ENCODE assay signal across 26 cellular contexts in the genomic region with DNA sequence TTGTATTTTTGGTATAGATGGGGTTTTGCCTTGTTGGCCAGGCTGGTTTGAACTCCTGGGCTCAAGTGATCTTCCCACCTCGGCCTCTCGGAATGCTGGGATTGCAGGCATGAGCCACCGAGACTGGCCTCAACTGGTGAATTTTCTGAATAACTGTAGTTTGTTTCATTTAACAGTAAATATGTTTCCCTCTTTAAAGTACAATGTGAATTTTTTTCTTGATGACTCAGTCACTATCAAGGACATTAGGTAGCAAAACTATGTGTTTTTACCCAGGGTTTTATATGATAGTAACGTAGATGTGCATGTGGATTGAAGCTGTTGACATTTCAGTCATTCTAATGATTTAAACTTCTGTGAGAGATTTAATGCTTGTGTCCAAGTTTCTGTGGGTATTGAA.
"Had no signal": no experiment of that assay in that cellular context is flagged by ENCODE, and none has a peak within 500 bp of the region (broad histone marks: within the 10 kb centered on the region; RNA-seq: fewer than 3 reads in every experiment).

No MANE protein-coding gene starts in this region.

- H3K27me3 ChIP-seq: brain microvascular endothelial cell, colonic mucosa, dorsolateral prefrontal cortex, foreskin keratinocyte, left lung, sigmoid colon, vagina had no signal

- DNase-seq: activated B cell treated with CpG ODN at 0.5 μM for 24 hours; activated CD4-positive, alpha-beta T cell treated with anti-CD3 and anti-CD28 coated beads for 36 hours; activated CD4-positive, alpha-beta T cell treated with anti-CD3 and anti-CD28 coated beads, Interleukin-2, amount 50 U/mL, for 4 hours; activated effector memory CD4-positive, alpha-beta T cell treated with anti-CD3 and anti-CD28 coated beads, Interleukin-2, amount 50 U/mL, for 16 hours; activated naive CD4-positive, alpha-beta T cell treated with anti-CD3 and anti-CD28 coated beads, Interleukin-2, amount 10 ng/mL, durations not matched to agents 7 days and 5 days; anterior cingulate cortex; brain microvascular endothelial cell; central memory CD4-positive, alpha-beta T cell; colonic mucosa; dorsolateral prefrontal cortex; foreskin keratinocyte; immature natural killer cell; kidney glomerular epithelial cell; left lung; naive B cell; sigmoid colon; stimulated activated CD4-positive, alpha-beta T cell treated with anti-CD3 and anti-CD28 coated beads, Interleukin-2, amount 100 ng/mL, for 48 hours; stimulated activated CD8-positive, alpha-beta memory T cell treated with anti-CD3 and anti-CD28 coated beads, Interleukin-4, amount 100 ng/mL, for 48 hours; stimulated activated naive B cell treated with anti-CD40 and anti-IgM and Interleukin-4, amounts not matched to agents 10 μg/mL and 1 μg/mL and 100 μg/mL, for 72 hours; T-helper 1 cell; T1000 had no signal

- H3K4me3 Mint-ChIP-seq: activated B cell treated with CpG ODN at 0.5 μM for 24 hours; activated CD4-positive, alpha-beta T cell treated with anti-CD3 and anti-CD28 coated beads for 36 hours; activated naive CD4-positive, alpha-beta T cell treated with anti-CD3 and anti-CD28 coated beads, Interleukin-2, amount 10 ng/mL, durations not matched to agents 7 days and 5 days; immature natural killer cell; naive B cell; neural crest cell; stimulated activated naive B cell treated with anti-CD40 and anti-IgM and Interleukin-4, amounts not matched to agents 10 μg/mL and 1 μg/mL and 100 μg/mL, for 72 hours; type B pancreatic cell had no signal

- H3K27me3 Mint-ChIP-seq: activated B cell treated with CpG ODN at 0.5 μM for 24 hours; activated CD4-positive, alpha-beta T cell treated with anti-CD3 and anti-CD28 coated beads for 36 hours; activated naive CD4-positive, alpha-beta T cell treated with anti-CD3 and anti-CD28 coated beads, Interleukin-2, amount 10 ng/mL, durations not matched to agents 7 days and 5 days; naive B cell; stimulated activated naive B cell treated with anti-CD40 and anti-IgM and Interleukin-4, amounts not matched to agents 10 μg/mL and 1 μg/mL and 100 μg/mL, for 72 hours; type B pancreatic cell had no signal

- H3K9me3 ChIP-seq: colonic mucosa, left lung, sigmoid colon, vagina had no signal

- H3K4me3 ChIP-seq: colonic mucosa, dorsolateral prefrontal cortex, left lung, lung, sigmoid colon, vagina had no signal

- H3K4me1 Mint-ChIP-seq: activated CD4-positive, alpha-beta T cell treated with anti-CD3 and anti-CD28 coated beads for 36 hours; activated naive CD4-positive, alpha-beta T cell treated with anti-CD3 and anti-CD28 coated beads, Interleukin-2, amount 10 ng/mL, durations not matched to agents 7 days and 5 days; immature natural killer cell; neural crest cell had no signal

- H3K4me1 ChIP-seq: colonic mucosa, foreskin keratinocyte, sigmoid colon, vagina had no signal

- ATAC-seq: activated CD4-positive, alpha-beta T cell treated with anti-CD3 and anti-CD28 coated beads for 36 hours; foreskin keratinocyte; stimulated activated naive B cell treated with anti-CD40 and anti-IgM and Interleukin-4, amounts not matched to agents 10 μg/mL and 1 μg/mL and 100 μg/mL, for 72 hours had no signal

- H3K9me3 Mint-ChIP-seq: activated B cell treated with CpG ODN at 0.5 μM for 24 hours; activated naive CD4-positive, alpha-beta T cell treated with anti-CD3 and anti-CD28 coated beads, Interleukin-2, amount 10 ng/mL, durations not matched to agents 7 days and 5 days; immature natural killer cell; naive B cell; neural crest cell; stimulated activated naive B cell treated with anti-CD40 and anti-IgM and Interleukin-4, amounts not matched to agents 10 μg/mL and 1 μg/mL and 100 μg/mL, for 72 hours; type B pancreatic cell had no signal

- H3K27ac Mint-ChIP-seq: activated B cell treated with CpG ODN at 0.5 μM for 24 hours; activated CD4-positive, alpha-beta T cell treated with anti-CD3 and anti-CD28 coated beads for 36 hours; activated naive CD4-positive, alpha-beta T cell treated with anti-CD3 and anti-CD28 coated beads, Interleukin-2, amount 10 ng/mL, durations not matched to agents 7 days and 5 days; immature natural killer cell; stimulated activated naive B cell treated with anti-CD40 and anti-IgM and Interleukin-4, amounts not matched to agents 10 μg/mL and 1 μg/mL and 100 μg/mL, for 72 hours; type B pancreatic cell had no signal

- H3K27ac ChIP-seq: brain microvascular endothelial cell, colonic mucosa, dorsolateral prefrontal cortex, epithelial cell of prostate, foreskin keratinocyte, left lung, sigmoid colon, vagina had no signal
